28 cellular contexts compared by ENCODE assay signal in genomic region chr18:78629426-78629825, GRCh38.
"Had no signal": no experiment of that assay in that cellular context is flagged by ENCODE, and none has a peak within 500 bp of the region (broad histone marks: within the 10 kb centered on the region; RNA-seq: fewer than 3 reads in every experiment).

No MANE protein-coding gene starts in this region.

- H3K27ac ChIP-seq: adrenal gland, body of pancreas, epithelial cell of prostate, esophagus squamous epithelium, gastroesophageal sphincter had no signal

- H3K27me3 ChIP-seq: body of pancreas had no signal

- H3K4me1 ChIP-seq: adrenal gland, body of pancreas, gastroesophageal sphincter had no signal

- H3K9me3 ChIP-seq: adrenal gland, body of pancreas, esophagus squamous epithelium had no signal

- DNase-seq: activated CD4-positive, alpha-beta memory T cell treated with anti-CD3 and anti-CD28 coated beads for 36 hours; activated CD4-positive, alpha-beta T cell treated with anti-CD3 and anti-CD28 coated beads for 36 hours; activated CD4-positive, alpha-beta T cell treated with anti-CD3 and anti-CD28 coated beads, Interleukin-2, amount 10 ng/mL, durations not matched to agents 24 days and 14 days; activated CD4-positive, CD25-positive, alpha-beta regulatory T cell; activated CD4-positive, CD25-positive, alpha-beta regulatory T cell treated with anti-CD3 and anti-CD28 coated beads, Interleukin-2, amount 50 U/mL, for 72 hours; activated CD8-positive, alpha-beta memory T cell treated with anti-CD3 and anti-CD28 coated beads, Interleukin-2, amount 10 ng/mL, durations not matched to agents 7 days and 5 days; activated CD8-positive, alpha-beta memory T cell treated with anti-CD3 and anti-CD28 coated beads, Interleukin-2, amount 50 U/mL, for 4 hours; activated CD8-positive, alpha-beta T cell treated with anti-CD3 and anti-CD28 coated beads, Interleukin-2, amount 10 ng/mL, durations not matched to agents 7 days and 5 days; activated effector memory CD4-positive, alpha-beta T cell treated with anti-CD3 and anti-CD28 coated beads, Interleukin-2, amount 50 U/mL, for 16 hours; activated naive CD4-positive, alpha-beta T cell treated with anti-CD3 and anti-CD28 coated beads for 36 hours; activated naive CD8-positive, alpha-beta T cell treated with anti-CD3 and anti-CD28 coated beads for 36 hours; activated naive CD8-positive, alpha-beta T cell treated with anti-CD3 and anti-CD28 coated beads, Interleukin-2, amount 50 U/mL, for 24 hours; activated T-cell treated with anti-CD3 and anti-CD28 coated beads, Interleukin-2, amount 50 U/mL, for 48 hours; amygdala; body of pancreas; central memory CD4-positive, alpha-beta T cell; cerebellar nuclear complex; cortex of kidney; dermis blood vessel endothelial cell; effector CD4-positive, alpha-beta T cell; esophagus squamous epithelium; foreskin melanocyte; T-helper 1 cell; T-helper 17 cell; T1000 had no signal

- ATAC-seq: activated CD4-positive, alpha-beta T cell treated with anti-CD3 and anti-CD28 coated beads for 36 hours; activated CD8-positive, alpha-beta memory T cell treated with anti-CD3 and anti-CD28 coated beads, Interleukin-2, amount 10 ng/mL, durations not matched to agents 7 days and 5 days; activated CD8-positive, alpha-beta T cell treated with anti-CD3 and anti-CD28 coated beads, Interleukin-2, amount 10 ng/mL, durations not matched to agents 7 days and 5 days; activated naive CD8-positive, alpha-beta T cell treated with anti-CD3 and anti-CD28 coated beads, Interleukin-2, amount 50 U/mL, for 24 hours; body of pancreas; gastroesophageal sphincter; T-helper 17 cell had no signal

- H3K4me3 ChIP-seq: adrenal gland, body of pancreas, esophagus squamous epithelium, gastroesophageal sphincter had no signal

- H3K36me3 ChIP-seq: adrenal gland, esophagus squamous epithelium, gastroesophageal sphincter had no signal
